8 cellular contexts compared by ENCODE assay signal in genomic region chr4:12778191-12778590, GRCh38.
"Had no signal": no experiment of that assay in that cellular context is flagged by ENCODE, and none has a peak within 500 bp of the region (broad histone marks: within the 10 kb centered on the region; RNA-seq: fewer than 3 reads in every experiment).

No MANE protein-coding gene starts in this region.

- FAIRE-seq: G401.6, GM12878, GM12891, GM12892, GM18507, GM19239 had no signal

- ATAC-seq: GM12878 had no signal

- H3K4me3 ChIP-seq: GM12878 had no signal

- DNase-seq: GDM1, GF-D8 had no signal
